In genomic region chr12:11885261-11886038, GRCh38 we compare ENCODE assay signal across 9 cellular contexts.
DNase-seq lines count a peak whose midpoint lies in the region; ATAC-seq and TF ChIP-seq lines count a peak whose summit lies in the region.
"Had no signal": no experiment of that assay in that cellular context is flagged by ENCODE, and none has a peak within 500 bp of the region (broad histone marks: within the 10 kb centered on the region; RNA-seq: fewer than 3 reads in every experiment).

No MANE protein-coding gene starts in this region.

- no peaks in the 10 kb centered on the region for H3K9me3 Mint-ChIP-seq in osteocyte (ENCODE audit: unreplicated experiment)
- no peaks in the 10 kb centered on the region for H3K9me3 Mint-ChIP-seq in CD4-positive, alpha-beta T cell
- H3K9me3 Mint-ChIP-seq: activated naive CD8-positive, alpha-beta T cell treated with anti-CD3 and anti-CD28 coated beads, Interleukin-2, amount 10 ng/mL, durations not matched to agents 7 days and 5 days had no signal

- H3K27ac Mint-ChIP-seq in osteocyte (ENCODE audit: unreplicated experiment) = peak overlapping the region; percentile 94
- no peak overlapping the region for H3K27ac Mint-ChIP-seq in CD4-positive, alpha-beta T cell
- H3K27ac Mint-ChIP-seq: activated naive CD8-positive, alpha-beta T cell treated with anti-CD3 and anti-CD28 coated beads, Interleukin-2, amount 10 ng/mL, durations not matched to agents 7 days and 5 days had no signal

- peaks cover 2 to 3% of the 10 kb centered on the region in 2 donors for H3K4me1 ChIP-seq in esophagus (ENCODE audit: control insufficient read depth in 2 of 2, insufficient read depth in 2 of 2, low read length in 1 of 2)

- H3K27me3 Mint-ChIP-seq in osteocyte (ENCODE audit: unreplicated experiment) = no peaks in the 10 kb centered on the region
- no peaks in the 10 kb centered on the region for H3K27me3 Mint-ChIP-seq in CD4-positive, alpha-beta T cell
- H3K27me3 Mint-ChIP-seq: activated naive CD8-positive, alpha-beta T cell treated with anti-CD3 and anti-CD28 coated beads, Interleukin-2, amount 10 ng/mL, durations not matched to agents 7 days and 5 days had no signal

- POLR2A ChIA-PET in CD4-positive, alpha-beta T cell (lab: Charles Lee) = no interaction called here

- peaks cover 5 to 6% of the 10 kb centered on the region in 2 donors for H3K36me3 ChIP-seq in esophagus (ENCODE audit: control insufficient read depth in 2 of 2, insufficient read depth in 2 of 2, low read length in 1 of 2)

- 43 to 48% methylated on average over 8 of the region's 8 CpGs for WGBS in esophagus, 2 donors

- no peak for TF ChIP-seq CTCF in osteocyte (IDR thresholded peaks at IDR 0.05)
- no peak for TF ChIP-seq CTCF in CD4-positive, alpha-beta T cell (IDR thresholded peaks at IDR 0.05)

- H3K27me3 ChIP-seq in esophagus (ENCODE audit: control insufficient read depth in 1 of 2, insufficient read depth in 2 of 2, low read length in 2 of 2) = no peaks in the 10 kb centered on the region
- no peaks in the 10 kb centered on the region for H3K27me3 ChIP-seq in CD4-positive, alpha-beta T cell (ENCODE audit: control insufficient read depth, insufficient read depth, low read length)

- H3K9me3 ChIP-seq in esophagus (ENCODE audit: control insufficient read depth in 2 of 2, insufficient read depth in 1 of 2, low read depth in 1 of 2, low read length in 1 of 2) = peaks cover 0 to 2% of the 10 kb centered on the region in 2 donors
- H3K9me3 ChIP-seq in CD4-positive, alpha-beta T cell (ENCODE audit: control insufficient read depth, low read length) = no peaks in the 10 kb centered on the region

- H3K27ac ChIP-seq in esophagus (ENCODE audit: low read depth in 2 of 2, low read length in 1 of 2) = peak overlapping the region; percentile 69 to 72
- H3K27ac ChIP-seq in CD4-positive, alpha-beta T cell (ENCODE audit: low read depth, low read length) = no peak overlapping the region

- peak overlapping the region; percentile 51 for H3K4me3 Mint-ChIP-seq in osteocyte (ENCODE audit: unreplicated experiment)
- no peak overlapping the region for H3K4me3 Mint-ChIP-seq in CD4-positive, alpha-beta T cell
- H3K4me3 Mint-ChIP-seq: activated naive CD8-positive, alpha-beta T cell treated with anti-CD3 and anti-CD28 coated beads, Interleukin-2, amount 10 ng/mL, durations not matched to agents 7 days and 5 days had no signal

- ATAC-seq in HG03354 (IDR thresholded peaks at IDR 0.05; ENCODE audit: poor library complexity, severe bottlenecking, unreplicated experiment) (no peak), HG02798 (IDR thresholded peaks at IDR 0.05; ENCODE audit: poor library complexity, unreplicated experiment) (no peak)
- ATAC-seq in CD4-positive, alpha-beta T cell (ENCODE audit: poor library complexity) = no peak

- intact Hi-C loops in CD4-positive, alpha-beta T cell (cut with DNase I, micrococcal nuclease) = no loop called here

- H3K4me1 Mint-ChIP-seq in osteocyte (ENCODE audit: unreplicated experiment) = peaks cover 26% of the 10 kb centered on the region
- H3K4me1 Mint-ChIP-seq in CD4-positive, alpha-beta T cell (ENCODE audit: low read depth) = peaks cover 10% of the 10 kb centered on the region

- peaks cover 41% of the 10 kb centered on the region for H3K36me3 Mint-ChIP-seq in osteocyte (ENCODE audit: unreplicated experiment)
- peaks cover 85% of the 10 kb centered on the region for H3K36me3 Mint-ChIP-seq in CD4-positive, alpha-beta T cell (ENCODE audit: low read depth)

- DNase-seq in Daoy (ENCODE audit: low read depth) = peak; percentile 70
- peak; percentile 73 for DNase-seq in NCI-H345 treated with DMSO at 0.1 percent for 48 hours (lab: John Stamatoyannopoulos, UW; ENCODE audit: unreplicated experiment)
- DNase-seq in osteocyte (ENCODE audit: extremely low spot score, unreplicated experiment) = no peak
- DNase-seq in T-helper 1 cell = no peak
- DNase-seq in CD4-positive, alpha-beta T cell = no peak
- DNase-seq: activated naive CD8-positive, alpha-beta T cell treated with anti-CD3 and anti-CD28 coated beads, Interleukin-2, amount 10 ng/mL, durations not matched to agents 7 days and 5 days had no signal

- CTCF ChIA-PET in CD4-positive, alpha-beta T cell (lab: Charles Lee) = no interaction called here

- H3K4me3 ChIP-seq in esophagus (ENCODE audit: low read depth in 1 of 2, low read length in 2 of 2) = no peak overlapping the region

Comparison
In these comparisons a context has a peak if more than half of its experiments do, and no peak if none do; other contexts are left out.
1. DNase-seq: peak in Daoy (single experiment) and NCI-H345 treated with DMSO at 0.1 percent for 48 hours (single experiment); none in osteocyte (single experiment), T-helper 1 cell (0 of 5) and CD4-positive, alpha-beta T cell (0 of 10).